ENCODE assay signal across 18 cellular contexts in the genomic region with DNA sequence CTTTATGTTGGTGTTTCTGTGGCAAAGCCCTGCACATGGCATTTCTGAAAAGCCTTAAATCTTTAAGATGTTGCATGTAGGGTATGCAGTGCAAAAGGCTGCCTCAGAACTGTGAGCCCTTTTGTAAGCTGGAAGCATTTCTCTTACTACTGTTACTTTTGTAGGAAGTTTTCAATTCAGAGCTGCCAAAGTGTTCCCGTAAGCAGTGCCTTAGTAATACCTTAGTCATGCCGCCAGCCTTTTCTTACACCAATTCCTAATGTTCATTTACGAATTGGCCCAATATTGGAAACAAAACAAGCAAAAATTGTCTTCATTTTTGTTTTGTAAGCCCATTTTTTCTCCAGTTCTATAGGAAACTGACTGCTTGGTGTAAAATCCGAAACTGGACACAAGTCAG.
"Had no signal": no experiment of that assay in that cellular context is flagged by ENCODE, and none has a peak within 500 bp of the region (broad histone marks: within the 10 kb centered on the region; RNA-seq: fewer than 3 reads in every experiment).

No MANE protein-coding gene starts in this region.

- ATAC-seq: effector memory CD8-positive, alpha-beta T cell; naive thymus-derived CD8-positive, alpha-beta T cell; sciatic nerve; stimulated activated memory B cell treated with anti-CD40 and anti-IgM and Interleukin-4, amounts not matched to agents 10 μg/mL and 1 μg/mL and 100 μg/mL, for 72 hours; stimulated activated naive CD8-positive, alpha-beta T cell treated with anti-CD3 and anti-CD28 coated beads, Interleukin-15, Interleukin-2, amounts not matched to agents 100 U/mL and 50 U/mL, for 24 hours; upper lobe of right lung had no signal

- H3K4me3 ChIP-seq: coronary artery, lung, prostate gland, right atrium auricular region, transverse colon, upper lobe of right lung, uterus had no signal

- H3K9me3 ChIP-seq: prostate gland, transverse colon, upper lobe of right lung, uterus had no signal

- H3K27ac ChIP-seq: coronary artery, prostate gland, right atrium auricular region, transverse colon, upper lobe of right lung, uterus had no signal

- H3K36me3 ChIP-seq: prostate gland, uterus had no signal

- DNase-seq: dermis blood vessel endothelial cell; effector memory CD8-positive, alpha-beta T cell; erythroblast; mesendoderm; naive thymus-derived CD8-positive, alpha-beta T cell; nephron progenitor cell; stimulated activated CD4-positive, alpha-beta T cell treated with anti-CD3 and anti-CD28 coated beads, Interleukin-2, amount 100 ng/mL, for 24 hours; stimulated activated CD4-positive, alpha-beta T cell treated with anti-CD3 and anti-CD28 coated beads, Interleukin-4, amount 100 ng/mL, for 24 hours; stimulated activated naive CD8-positive, alpha-beta T cell treated with anti-CD3 and anti-CD28 coated beads, Interleukin-15, Interleukin-2, amounts not matched to agents 100 U/mL and 50 U/mL, for 24 hours; transverse colon; upper lobe of right lung; uterus had no signal

- H3K27me3 ChIP-seq: right atrium auricular region, transverse colon, upper lobe of right lung, uterus had no signal

- H3K4me1 ChIP-seq: prostate gland, right atrium auricular region, transverse colon, upper lobe of right lung, uterus had no signal
